In genomic region chr3:178562143-178562868, GRCh38 we compare ENCODE assay signal across 18 cellular contexts. TPM values are rescaled to one million over a fixed set of nuclear protein-coding genes. Genes with fewer than 3 reads are reported as not detected.
DNase-seq lines count a peak whose midpoint lies in the region; ATAC-seq and TF ChIP-seq lines count a peak whose summit lies in the region.
"Had no signal": no experiment of that assay in that cellular context is flagged by ENCODE, and none has a peak within 500 bp of the region (broad histone marks: within the 10 kb centered on the region; RNA-seq: fewer than 3 reads in every experiment).

No MANE protein-coding gene starts in this region.

- H3K27me3 Mint-ChIP-seq in activated CD8-positive, alpha-beta T cell treated with anti-CD3 and anti-CD28 coated beads for 36 hours: peaks cover 2% of the 10 kb centered on the region

- H3K9me3 ChIP-seq in right atrium auricular region (no peaks in the 10 kb centered on the region), left ventricle myocardium inferior (replicated peaks) (no peaks in the 10 kb centered on the region)
- H3K9me3 ChIP-seq: upper lobe of right lung had no signal

- H3K4me1 ChIP-seq in right atrium auricular region (peaks cover 0 to 24% of the 10 kb centered on the region in 2 donors), left ventricle myocardium inferior (peaks cover 29% of the 10 kb centered on the region)
- H3K4me1 ChIP-seq: upper lobe of right lung had no signal

- TF ChIP-seq CTCF in right atrium auricular region (IDR thresholded peaks at IDR 0.05): no peak
- no peak for TF ChIP-seq CTCF in left ventricle myocardium inferior (IDR thresholded peaks at IDR 0.05; ENCODE audit: borderline replicate concordance)
- TF ChIP-seq CTCF in activated CD8-positive, alpha-beta T cell treated with anti-CD3 and anti-CD28 coated beads for 36 hours (IDR thresholded peaks at IDR 0.05): no peak

- POLR2A ChIA-PET in activated CD8-positive, alpha-beta T cell treated with anti-CD3 and anti-CD28 coated beads for 36 hours (lab: Charles Lee): no interaction called here

- H3K36me3 ChIP-seq in right atrium auricular region: no peaks in the 10 kb centered on the region
- no peaks in the 10 kb centered on the region for H3K36me3 ChIP-seq in left ventricle myocardium inferior
- H3K36me3 ChIP-seq: upper lobe of right lung had no signal

- H3K4me3 ChIP-seq in right atrium auricular region: no peak overlapping the region
- H3K4me3 ChIP-seq in left ventricle myocardium inferior: peak overlapping the region; percentile 4
- H3K4me3 ChIP-seq: upper lobe of right lung had no signal

- CTCF ChIA-PET in activated CD8-positive, alpha-beta T cell treated with anti-CD3 and anti-CD28 coated beads for 36 hours (lab: Charles Lee): no interaction called here

- H3K27me3 ChIP-seq in right atrium auricular region (no peaks in the 10 kb centered on the region), left ventricle myocardium inferior (ENCODE audit: low read depth) (no peaks in the 10 kb centered on the region)
- H3K27me3 ChIP-seq: upper lobe of right lung had no signal

- no peak overlapping the region for H3K4me3 Mint-ChIP-seq in activated CD8-positive, alpha-beta T cell treated with anti-CD3 and anti-CD28 coated beads for 36 hours
- H3K4me3 Mint-ChIP-seq: CD4-positive, CD25-positive, alpha-beta regulatory T cell; central memory CD8-positive, alpha-beta T cell; stimulated activated naive B cell treated with anti-CD40 and anti-IgM and Interleukin-4, amounts not matched to agents 10 μg/mL and 1 μg/mL and 100 μg/mL, for 72 hours had no signal

- no peak overlapping the region for H3K27ac Mint-ChIP-seq in activated CD8-positive, alpha-beta T cell treated with anti-CD3 and anti-CD28 coated beads for 36 hours
- H3K27ac Mint-ChIP-seq: CD4-positive, CD25-positive, alpha-beta regulatory T cell; stimulated activated naive B cell treated with anti-CD40 and anti-IgM and Interleukin-4, amounts not matched to agents 10 μg/mL and 1 μg/mL and 100 μg/mL, for 72 hours had no signal

- DNase-seq in Right ventricle myocardium superior (peak; percentile 57), right atrium auricular region (ENCODE audit: low spot score) (no peak), astrocyte of the hippocampus (ENCODE audit: low read depth, low spot score) (peak; percentile 48), left ventricle myocardium inferior (peak; percentile 28), caudate nucleus (lab: John Stamatoyannopoulos, UW) (no peak)
- DNase-seq in activated CD8-positive, alpha-beta T cell treated with anti-CD3 and anti-CD28 coated beads for 36 hours: no peak
- DNase-seq: activated CD4-positive, CD25-positive, alpha-beta regulatory T cell; CD4-positive, CD25-positive, alpha-beta regulatory T cell; DND-41; NCI-H187 treated with DMSO at 0.1 percent for 48 hours; stimulated activated naive B cell treated with anti-CD40 and anti-IgM and Interleukin-4, amounts not matched to agents 10 μg/mL and 1 μg/mL and 100 μg/mL, for 72 hours; upper lobe of right lung had no signal

- ATAC-seq in Right ventricle myocardium superior (ENCODE audit: poor library complexity) (peak; percentile 87), HG03442 (IDR thresholded peaks at IDR 0.05; ENCODE audit: unreplicated experiment) (no peak), HG02884 (IDR thresholded peaks at IDR 0.05; ENCODE audit: unreplicated experiment) (no peak)
- ATAC-seq in activated CD8-positive, alpha-beta T cell treated with anti-CD3 and anti-CD28 coated beads for 36 hours: no peak
- ATAC-seq: HepG2; stimulated activated naive B cell treated with anti-CD40 and anti-IgM and Interleukin-4, amounts not matched to agents 10 μg/mL and 1 μg/mL and 100 μg/mL, for 72 hours; upper lobe of right lung had no signal

- H3K36me3 Mint-ChIP-seq in activated CD8-positive, alpha-beta T cell treated with anti-CD3 and anti-CD28 coated beads for 36 hours (ENCODE audit: low read depth): no peaks in the 10 kb centered on the region
- H3K36me3 Mint-ChIP-seq: CD4-positive, CD25-positive, alpha-beta regulatory T cell; stimulated activated naive B cell treated with anti-CD40 and anti-IgM and Interleukin-4, amounts not matched to agents 10 μg/mL and 1 μg/mL and 100 μg/mL, for 72 hours had no signal

- H3K4me1 Mint-ChIP-seq in activated CD8-positive, alpha-beta T cell treated with anti-CD3 and anti-CD28 coated beads for 36 hours (ENCODE audit: low read depth): no peaks in the 10 kb centered on the region
- H3K4me1 Mint-ChIP-seq: CD4-positive, CD25-positive, alpha-beta regulatory T cell; central memory CD8-positive, alpha-beta T cell; stimulated activated naive B cell treated with anti-CD40 and anti-IgM and Interleukin-4, amounts not matched to agents 10 μg/mL and 1 μg/mL and 100 μg/mL, for 72 hours had no signal

- intact Hi-C loops in Right ventricle myocardium superior (cut with DNase I) (no loop called here), left ventricle myocardium inferior (cut with micrococcal nuclease) (no loop called here)
- intact Hi-C loops in activated CD8-positive, alpha-beta T cell treated with anti-CD3 and anti-CD28 coated beads for 36 hours (cut with micrococcal nuclease): no loop called here

- no peaks in the 10 kb centered on the region for H3K9me3 Mint-ChIP-seq in activated CD8-positive, alpha-beta T cell treated with anti-CD3 and anti-CD28 coated beads for 36 hours
- H3K9me3 Mint-ChIP-seq: stimulated activated naive B cell treated with anti-CD40 and anti-IgM and Interleukin-4, amounts not matched to agents 10 μg/mL and 1 μg/mL and 100 μg/mL, for 72 hours had no signal

- H3K27ac ChIP-seq in right atrium auricular region (peak overlapping the region in 1 of 2 donors; percentile 48), left ventricle myocardium inferior (replicated peaks) (peak overlapping the region; percentile 61), caudate nucleus (ENCODE audit: low read depth, low read length) (no peak overlapping the region)
- H3K27ac ChIP-seq: upper lobe of right lung had no signal

RNA-seq across cellular contexts. Expression of gene KCNMB2, which starts 26.1 kb away (rescaled TPM):
- 2.6 TPM for total RNA-seq in Right ventricle myocardium superior
- 10 to 100 TPM in 1 of 2 donors, 1 to 10 TPM in 1; 2.8 to 18.2 TPM for total RNA-seq in right atrium auricular region
- total RNA-seq in left ventricle myocardium inferior: 2.1 TPM
- total RNA-seq in activated CD8-positive, alpha-beta T cell treated with anti-CD3 and anti-CD28 coated beads for 36 hours: not detected
- total RNA-seq: CD4-positive, CD25-positive, alpha-beta regulatory T cell; HepG2; lower leg skin; T-helper 2 cell treated with Interferon-gamma antibody and Interleukin-4, amounts not matched to agents 100 ng/mL and 5 ng/mL, for 36 hours had no signal

Comparison
In these comparisons a context has a peak if more than half of its experiments do, and no peak if none do; other contexts are left out.
1. DNase-seq: peak in Right ventricle myocardium superior (single experiment), astrocyte of the hippocampus (single experiment) and left ventricle myocardium inferior (single experiment); none in right atrium auricular region (single experiment), activated CD8-positive, alpha-beta T cell treated with anti-CD3 and anti-CD28 coated beads for 36 hours (single experiment) and caudate nucleus (0 of 61).